Comparison of ENCODE assay signal across 15 cellular contexts in the genomic region with DNA sequence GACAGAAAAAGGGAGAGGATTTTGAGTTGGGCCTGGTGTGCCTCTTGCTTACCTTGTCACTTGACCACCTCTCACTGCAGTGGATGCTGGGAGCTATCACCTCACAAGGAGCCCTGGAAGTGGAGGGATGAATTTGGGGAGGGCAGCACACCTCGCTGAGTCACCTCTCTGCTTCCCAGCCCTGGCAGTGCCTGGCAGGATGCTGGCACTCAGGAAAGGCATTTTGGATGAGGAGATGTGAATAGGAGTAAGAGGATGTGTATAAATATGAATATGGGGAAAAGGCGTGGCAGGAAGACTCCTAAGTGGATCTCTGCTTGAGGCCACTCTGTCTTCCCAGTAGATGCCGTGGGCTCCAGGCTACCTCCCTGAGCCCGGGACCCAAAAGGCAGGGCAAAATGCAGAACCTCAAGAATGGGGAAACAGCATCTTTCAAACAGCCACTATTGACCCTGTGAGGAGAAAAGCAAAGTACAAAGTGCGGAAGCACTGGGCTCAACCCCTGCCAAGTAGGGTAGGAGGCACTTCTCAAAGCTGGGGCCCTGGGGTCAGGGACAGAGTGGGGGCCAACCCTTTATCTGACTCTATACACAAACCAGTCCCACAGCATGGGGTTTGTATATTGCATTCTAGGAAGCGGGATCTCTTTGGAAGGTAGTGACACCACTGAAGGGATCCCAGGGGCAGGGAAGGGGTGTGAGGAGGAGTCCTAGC.
A peak's percentile ranks its signal among the peaks of the same experiment; 100 is the strongest.
DNase-seq lines count a peak whose midpoint lies in the region; ATAC-seq and TF ChIP-seq lines count a peak whose summit lies in the region.
"Had no signal": no experiment of that assay in that cellular context is flagged by ENCODE, and none has a peak within 500 bp of the region (broad histone marks: within the 10 kb centered on the region; RNA-seq: fewer than 3 reads in every experiment).

No MANE protein-coding gene starts in this region.

- intact Hi-C loops in right cardiac atrium (cut with DNase I) (no loop called here), left ventricle myocardium superior (cut with micrococcal nuclease) (no loop called here), right lobe of liver (cut with DNase I) (no loop called here), stomach (cut with DNase I; ENCODE audit: low total_unique reads) (no loop called here)

- no peaks in the 10 kb centered on the region for H3K36me3 Mint-ChIP-seq in chondrocyte (ENCODE audit: low read depth)

- H3K36me3 ChIP-seq in right lobe of liver (no peaks in the 10 kb centered on the region), stomach (no peaks in the 10 kb centered on the region)

- H3K27me3 ChIP-seq in right cardiac atrium (ENCODE audit: control insufficient read depth, insufficient read depth) (no peaks in the 10 kb centered on the region), right lobe of liver (no peaks in the 10 kb centered on the region), stomach (peaks cover 0 to 6% (median 0%) of the 10 kb centered on the region in 3 donors)

- peaks cover 34% of the 10 kb centered on the region for H3K4me1 Mint-ChIP-seq in chondrocyte (ENCODE audit: low read depth)
- H3K4me1 Mint-ChIP-seq: B cell had no signal

- WGBS in right cardiac atrium = 90% methylated on average over 6 of the region's 6 CpGs
- WGBS in right lobe of liver (ENCODE audit: insufficient coverage, low coverage, low lambda C conversion rate, missing lambda C conversion rate) = 37% methylated on average over 6 of the region's 6 CpGs
- 48 to 67% (median 52%) methylated on average over 6 of the region's 6 CpGs for WGBS in stomach, 5 donors

- no peak for TF ChIP-seq POLR2A in right lobe of liver (IDR thresholded peaks at IDR 0.05)
- no peak for TF ChIP-seq POLR2A in stomach (IDR thresholded peaks at IDR 0.05)

- no peak for TF ChIP-seq EP300 in stomach (IDR thresholded peaks at IDR 0.05)

- peaks cover 20% of the 10 kb centered on the region for H3K27me3 Mint-ChIP-seq in chondrocyte (ENCODE audit: low read depth)

- no peak for ATAC-seq in right cardiac atrium
- ATAC-seq in left ventricle myocardium superior = no peak
- ATAC-seq in right lobe of liver = peak; percentile 81 to 93 (median 86)
- no peak for ATAC-seq in GM21423 (IDR thresholded peaks at IDR 0.05; ENCODE audit: unreplicated experiment)
- ATAC-seq: GM12878, HCT116 had no signal

- H3K9me3 ChIP-seq in right cardiac atrium (ENCODE audit: control insufficient read depth, low read length) = no peaks in the 10 kb centered on the region
- no peaks in the 10 kb centered on the region for H3K9me3 ChIP-seq in right lobe of liver
- no peaks in the 10 kb centered on the region for H3K9me3 ChIP-seq in stomach

- TF ChIP-seq CTCF in chondrocyte (IDR thresholded peaks at IDR 0.05) (no peak), right lobe of liver (IDR thresholded peaks at IDR 0.05) (no peak), stomach (IDR thresholded peaks at IDR 0.05) (no peak)

- H3K27ac ChIP-seq in right cardiac atrium (ENCODE audit: low read length) (no peak overlapping the region), right lobe of liver (no peak overlapping the region), stomach (no peak overlapping the region)
- H3K27ac ChIP-seq: GM23248 had no signal

- H3K27ac Mint-ChIP-seq in chondrocyte (ENCODE audit: unreplicated experiment) = no peak overlapping the region
- H3K27ac Mint-ChIP-seq: B cell; CD4-positive, alpha-beta T cell had no signal

- H3K4me1 ChIP-seq in right cardiac atrium (ENCODE audit: control insufficient read depth, insufficient read depth, low read length) (peaks cover 10% of the 10 kb centered on the region), right lobe of liver (peaks cover 0 to 12% (median 4%) of the 10 kb centered on the region in 4 donors), stomach (peaks cover 14 to 32% (median 29%) of the 10 kb centered on the region in 4 donors)

- H3K9me3 Mint-ChIP-seq in chondrocyte (ENCODE audit: low read depth) = no peaks in the 10 kb centered on the region
- H3K9me3 Mint-ChIP-seq: CD4-positive, alpha-beta T cell had no signal

- no peak overlapping the region for H3K4me3 Mint-ChIP-seq in chondrocyte (ENCODE audit: unreplicated experiment)
- H3K4me3 Mint-ChIP-seq: B cell; CD4-positive, alpha-beta T cell had no signal

- H3K4me3 ChIP-seq in right cardiac atrium (ENCODE audit: low read length) (no peak overlapping the region), right lobe of liver (no peak overlapping the region), stomach (no peak overlapping the region)
- H3K4me3 ChIP-seq: GM12878, GM23248 had no signal

- DNase-seq in right cardiac atrium (peak in 2 of 3 donors; percentile 0 to 23), left ventricle myocardium superior (no peak), chondrocyte (ENCODE audit: low spot score) (peak; percentile 39), right lobe of liver (peak in 1 of 3 donors; percentile 62), stomach (peak; percentile 45), glomerular visceral epithelial cell (ENCODE audit: extremely low spot score) (no peak), SW480 (ENCODE audit: low spot score) (no peak)
- DNase-seq: Calu3; CD4-positive, alpha-beta T cell; DMS 273 treated with DMSO at 0.1 percent for 48 hours; GM23248 had no signal

Comparison
In these comparisons a context has a peak if more than half of its experiments do, and no peak if none do; other contexts are left out.
1. DNase-seq: peak in right cardiac atrium (2 of 3), chondrocyte (single experiment) and stomach (single experiment); none in left ventricle myocardium superior (single experiment), glomerular visceral epithelial cell (single experiment) and SW480 (single experiment).
2. ATAC-seq: peak in right lobe of liver (4 of 4); none in right cardiac atrium (0 of 2), left ventricle myocardium superior (single experiment) and GM21423 (single experiment).